1 cellular context compared by ENCODE assay signal in the genomic region with DNA sequence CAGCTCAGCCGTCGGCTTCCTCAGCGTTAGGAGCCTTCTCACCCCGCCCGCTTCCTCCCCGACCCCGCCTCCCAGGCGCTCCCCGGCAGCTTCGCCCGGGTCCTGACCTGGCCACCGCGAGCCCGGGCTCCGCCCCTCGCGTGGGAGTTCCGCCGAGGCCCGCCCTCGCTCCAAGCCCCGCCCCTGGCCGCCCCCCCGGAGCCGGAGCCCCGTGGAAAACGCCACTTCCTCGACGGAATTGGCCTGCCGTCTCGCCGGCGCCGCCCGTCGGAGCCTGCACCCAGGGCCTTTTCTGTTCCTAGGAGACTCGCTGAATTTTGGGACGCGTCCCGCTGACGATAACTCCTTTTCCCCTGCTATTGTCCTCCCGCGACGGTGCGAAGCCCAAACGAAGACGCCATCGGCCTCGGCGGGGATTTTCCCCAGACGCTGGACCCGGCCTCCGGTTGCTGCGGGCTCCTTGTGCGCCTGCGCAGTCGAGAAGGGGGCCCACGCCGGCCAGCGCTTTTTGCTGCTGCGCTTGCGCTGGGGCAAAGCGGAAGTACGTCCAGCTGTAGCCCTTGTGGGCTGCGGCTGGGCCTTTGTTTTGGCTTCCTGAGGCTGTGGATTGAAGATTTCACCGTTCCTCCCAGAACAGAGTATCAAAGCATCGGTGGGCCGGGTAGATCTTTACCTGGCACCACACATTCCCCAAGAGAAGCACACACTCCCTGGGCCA.
A peak's percentile ranks its signal among the peaks of the same experiment; 100 is the strongest.
TF ChIP-seq lines count a peak whose summit lies in the region.

No MANE protein-coding gene starts in this region.

TF ChIP-seq in HepG2, 621 proteins besides CTCF, POLR2A, EP300 and RAD21 (continued from another document and continues in another):
- TF ChIP-seq, protein P1, sequence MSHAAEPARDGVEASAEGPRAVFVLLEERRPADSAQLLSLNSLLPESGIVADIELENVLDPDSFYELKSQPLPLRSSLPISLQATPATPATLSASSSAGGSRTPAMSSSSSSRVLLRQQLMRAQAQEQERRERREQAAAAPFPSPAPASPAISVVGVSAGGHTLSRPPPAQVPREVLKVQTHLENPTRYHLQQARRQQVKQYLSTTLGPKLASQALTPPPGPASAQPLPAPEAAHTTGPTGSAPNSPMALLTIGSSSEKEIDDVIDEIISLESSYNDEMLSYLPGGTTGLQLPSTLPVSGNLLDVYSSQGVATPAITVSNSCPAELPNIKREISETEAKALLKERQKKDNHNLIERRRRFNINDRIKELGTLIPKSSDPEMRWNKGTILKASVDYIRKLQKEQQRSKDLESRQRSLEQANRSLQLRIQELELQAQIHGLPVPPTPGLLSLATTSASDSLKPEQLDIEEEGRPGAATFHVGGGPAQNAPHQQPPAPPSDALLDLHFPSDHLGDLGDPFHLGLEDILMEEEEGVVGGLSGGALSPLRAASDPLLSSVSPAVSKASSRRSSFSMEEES (CRISPR knock-in tag; IDR thresholded peaks at IDR 0.05): no peak; the same call in 1 of the 2 replicates
- TF ChIP-seq MLXIP (CRISPR knock-in tag; IDR thresholded peaks at IDR 0.05; ENCODE audit: borderline replicate concordance) (no peak), FOXM1 (CRISPR knock-in tag; IDR thresholded peaks at IDR 0.05) (0 out of 2 replicates have a peak, but pooled peaks have one; percentile 50), ZNF350 (CRISPR knock-in tag; IDR thresholded peaks at IDR 0.05; ENCODE audit: borderline replicate concordance, low read depth) (peak; percentile 34; the same call in 1 of the 2 replicates), PRPF4 (IDR thresholded peaks at IDR 0.05; ENCODE audit: low read depth, low read length, poor library complexity, severe bottlenecking) (no peak), CENPBD1 (CRISPR knock-in tag; IDR thresholded peaks at IDR 0.05; ENCODE audit: borderline replicate concordance, low read depth) (no peak), TOPORS (CRISPR knock-in tag; IDR thresholded peaks at IDR 0.05) (no peak; the same call in 1 of the 2 replicates), ZNF687 (CRISPR knock-in tag; IDR thresholded peaks at IDR 0.05) (peak; percentile 97), MEIS2 (CRISPR knock-in tag; IDR thresholded peaks at IDR 0.05) (peak; percentile 77; the same call in 1 of the 2 replicates), MAF1 (CRISPR knock-in tag; IDR thresholded peaks at IDR 0.05; ENCODE audit: borderline replicate concordance) (no peak; the same call in 1 of the 2 replicates), MYPOP (CRISPR knock-in tag; IDR thresholded peaks at IDR 0.05) (peak; percentile 92), ZNF337 (CRISPR knock-in tag; IDR thresholded peaks at IDR 0.05; ENCODE audit: borderline replicate concordance, low read depth) (peak; percentile 26; the same call in 1 of the 2 replicates), MED1 (CRISPR knock-in tag; IDR thresholded peaks at IDR 0.05) (peak; percentile 51), CREB1 (IDR thresholded peaks at IDR 0.05) (no peak), CREB1 (CRISPR knock-in tag; IDR thresholded peaks at IDR 0.05) (peak; percentile 58; the same call in 1 of the 2 replicates), HNF1B (CRISPR knock-in tag; IDR thresholded peaks at IDR 0.05) (peak; percentile 86)
- TF ChIP-seq, protein P2, sequence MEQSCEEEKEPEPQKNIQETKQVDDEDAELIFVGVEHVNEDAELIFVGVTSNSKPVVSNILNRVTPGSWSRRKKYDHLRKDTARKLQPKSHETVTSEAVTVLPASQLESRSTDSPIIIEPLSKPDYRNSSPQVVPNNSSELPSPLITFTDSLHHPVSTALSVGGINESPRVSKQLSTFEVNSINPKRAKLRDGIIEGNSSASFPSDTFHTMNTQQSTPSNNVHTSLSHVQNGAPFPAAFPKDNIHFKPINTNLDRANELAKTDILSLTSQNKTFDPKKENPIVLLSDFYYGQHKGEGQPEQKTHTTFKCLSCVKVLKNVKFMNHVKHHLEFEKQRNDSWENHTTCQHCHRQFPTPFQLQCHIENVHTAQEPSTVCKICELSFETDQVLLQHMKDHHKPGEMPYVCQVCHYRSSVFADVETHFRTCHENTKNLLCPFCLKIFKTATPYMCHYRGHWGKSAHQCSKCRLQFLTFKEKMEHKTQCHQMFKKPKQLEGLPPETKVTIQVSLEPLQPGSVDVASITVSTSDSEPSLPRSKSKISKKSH (CRISPR knock-in tag; IDR thresholded peaks at IDR 0.05; ENCODE audit: borderline replicate concordance): no peak
- TF ChIP-seq, protein P3, sequence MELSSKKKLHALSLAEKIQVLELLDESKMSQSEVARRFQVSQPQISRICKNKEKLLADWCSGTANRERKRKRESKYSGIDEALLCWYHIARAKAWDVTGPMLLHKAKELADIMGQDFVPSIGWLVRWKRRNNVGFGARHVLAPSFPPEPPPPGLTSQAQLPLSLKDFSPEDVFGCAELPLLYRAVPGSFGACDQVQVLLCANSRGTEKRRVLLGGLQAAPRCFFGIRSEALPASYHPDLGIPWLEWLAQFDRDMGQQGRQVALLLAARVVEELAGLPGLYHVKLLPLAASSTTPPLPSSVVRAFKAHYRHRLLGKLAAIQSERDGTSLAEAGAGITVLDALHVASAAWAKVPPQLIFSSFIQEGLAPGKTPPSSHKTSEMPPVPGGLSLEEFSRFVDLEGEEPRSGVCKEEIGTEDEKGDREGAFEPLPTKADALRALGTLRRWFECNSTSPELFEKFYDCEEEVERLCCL (CRISPR knock-in tag; IDR thresholded peaks at IDR 0.05; ENCODE audit: borderline replicate concordance): 0 out of 2 replicates have a peak, but pooled peaks have one; percentile 52
- TF ChIP-seq, protein P4, sequence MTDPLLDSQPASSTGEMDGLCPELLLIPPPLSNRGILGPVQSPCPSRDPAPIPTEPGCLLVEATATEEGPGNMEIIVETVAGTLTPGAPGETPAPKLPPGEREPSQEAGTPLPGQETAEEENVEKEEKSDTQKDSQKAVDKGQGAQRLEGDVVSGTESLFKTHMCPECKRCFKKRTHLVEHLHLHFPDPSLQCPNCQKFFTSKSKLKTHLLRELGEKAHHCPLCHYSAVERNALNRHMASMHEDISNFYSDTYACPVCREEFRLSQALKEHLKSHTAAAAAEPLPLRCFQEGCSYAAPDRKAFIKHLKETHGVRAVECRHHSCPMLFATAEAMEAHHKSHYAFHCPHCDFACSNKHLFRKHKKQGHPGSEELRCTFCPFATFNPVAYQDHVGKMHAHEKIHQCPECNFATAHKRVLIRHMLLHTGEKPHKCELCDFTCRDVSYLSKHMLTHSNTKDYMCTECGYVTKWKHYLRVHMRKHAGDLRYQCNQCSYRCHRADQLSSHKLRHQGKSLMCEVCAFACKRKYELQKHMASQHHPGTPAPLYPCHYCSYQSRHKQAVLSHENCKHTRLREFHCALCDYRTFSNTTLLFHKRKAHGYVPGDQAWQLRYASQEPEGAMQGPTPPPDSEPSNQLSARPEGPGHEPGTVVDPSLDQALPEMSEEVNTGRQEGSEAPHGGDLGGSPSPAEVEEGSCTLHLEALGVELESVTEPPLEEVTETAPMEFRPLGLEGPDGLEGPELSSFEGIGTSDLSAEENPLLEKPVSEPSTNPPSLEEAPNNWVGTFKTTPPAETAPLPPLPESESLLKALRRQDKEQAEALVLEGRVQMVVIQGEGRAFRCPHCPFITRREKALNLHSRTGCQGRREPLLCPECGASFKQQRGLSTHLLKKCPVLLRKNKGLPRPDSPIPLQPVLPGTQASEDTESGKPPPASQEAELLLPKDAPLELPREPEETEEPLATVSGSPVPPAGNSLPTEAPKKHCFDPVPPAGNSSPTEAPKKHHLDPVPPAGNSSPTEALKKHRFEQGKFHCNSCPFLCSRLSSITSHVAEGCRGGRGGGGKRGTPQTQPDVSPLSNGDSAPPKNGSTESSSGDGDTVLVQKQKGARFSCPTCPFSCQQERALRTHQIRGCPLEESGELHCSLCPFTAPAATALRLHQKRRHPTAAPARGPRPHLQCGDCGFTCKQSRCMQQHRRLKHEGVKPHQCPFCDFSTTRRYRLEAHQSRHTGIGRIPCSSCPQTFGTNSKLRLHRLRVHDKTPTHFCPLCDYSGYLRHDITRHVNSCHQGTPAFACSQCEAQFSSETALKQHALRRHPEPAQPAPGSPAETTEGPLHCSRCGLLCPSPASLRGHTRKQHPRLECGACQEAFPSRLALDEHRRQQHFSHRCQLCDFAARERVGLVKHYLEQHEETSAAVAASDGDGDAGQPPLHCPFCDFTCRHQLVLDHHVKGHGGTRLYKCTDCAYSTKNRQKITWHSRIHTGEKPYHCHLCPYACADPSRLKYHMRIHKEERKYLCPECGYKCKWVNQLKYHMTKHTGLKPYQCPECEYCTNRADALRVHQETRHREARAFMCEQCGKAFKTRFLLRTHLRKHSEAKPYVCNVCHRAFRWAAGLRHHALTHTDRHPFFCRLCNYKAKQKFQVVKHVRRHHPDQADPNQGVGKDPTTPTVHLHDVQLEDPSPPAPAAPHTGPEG (CRISPR knock-in tag; IDR thresholded peaks at IDR 0.05): 0 out of 2 replicates have a peak, but pooled peaks have one; percentile 25
- TF ChIP-seq, protein P5, sequence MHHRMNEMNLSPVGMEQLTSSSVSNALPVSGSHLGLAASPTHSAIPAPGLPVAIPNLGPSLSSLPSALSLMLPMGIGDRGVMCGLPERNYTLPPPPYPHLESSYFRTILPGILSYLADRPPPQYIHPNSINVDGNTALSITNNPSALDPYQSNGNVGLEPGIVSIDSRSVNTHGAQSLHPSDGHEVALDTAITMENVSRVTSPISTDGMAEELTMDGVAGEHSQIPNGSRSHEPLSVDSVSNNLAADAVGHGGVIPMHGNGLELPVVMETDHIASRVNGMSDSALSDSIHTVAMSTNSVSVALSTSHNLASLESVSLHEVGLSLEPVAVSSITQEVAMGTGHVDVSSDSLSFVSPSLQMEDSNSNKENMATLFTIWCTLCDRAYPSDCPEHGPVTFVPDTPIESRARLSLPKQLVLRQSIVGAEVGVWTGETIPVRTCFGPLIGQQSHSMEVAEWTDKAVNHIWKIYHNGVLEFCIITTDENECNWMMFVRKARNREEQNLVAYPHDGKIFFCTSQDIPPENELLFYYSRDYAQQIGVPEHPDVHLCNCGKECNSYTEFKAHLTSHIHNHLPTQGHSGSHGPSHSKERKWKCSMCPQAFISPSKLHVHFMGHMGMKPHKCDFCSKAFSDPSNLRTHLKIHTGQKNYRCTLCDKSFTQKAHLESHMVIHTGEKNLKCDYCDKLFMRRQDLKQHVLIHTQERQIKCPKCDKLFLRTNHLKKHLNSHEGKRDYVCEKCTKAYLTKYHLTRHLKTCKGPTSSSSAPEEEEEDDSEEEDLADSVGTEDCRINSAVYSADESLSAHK (CRISPR knock-in tag; IDR thresholded peaks at IDR 0.05; ENCODE audit: borderline replicate concordance): no peak
